Comparison of ENCODE assay signal across 8 cellular contexts in genomic region chr6:144064402-144064830, GRCh38. TPM values are rescaled to one million over a fixed set of nuclear protein-coding genes. Genes with fewer than 3 reads are reported as not detected.
A peak's percentile ranks its signal among the peaks of the same experiment; 100 is the strongest.
DNase-seq lines count a peak whose midpoint lies in the region; ATAC-seq, FAIRE-seq and TF ChIP-seq lines count a peak whose summit lies in the region.

No MANE protein-coding gene starts in this region.

- peak overlapping the region; percentile 54 for H3K27ac ChIP-seq in left ventricle myocardium inferior (replicated peaks)

- no peaks in the 10 kb centered on the region for H3K36me3 ChIP-seq in left ventricle myocardium inferior

- TF ChIP-seq CTCF in left ventricle myocardium inferior (IDR thresholded peaks at IDR 0.05; ENCODE audit: borderline replicate concordance), result no peak

- TF ChIP-seq POLR2A in GM12891 (IDR thresholded peaks at IDR 0.05; ENCODE audit: low read depth, low read length), result peak; percentile 5

- peak; percentile 13 for ATAC-seq in HG02763 (IDR thresholded peaks at IDR 0.05; ENCODE audit: unreplicated experiment)

- DNase-seq in GM12891 (ENCODE audit: insufficient read length, low spot score), result no peak
- peak; percentile 72 for DNase-seq in OCI-M1 (lab: John Stamatoyannopoulos, UW)
- DNase-seq in activated naive CD4-positive, alpha-beta T cell (lab: John Stamatoyannopoulos, UW), result peak; percentile 14 to 27 (median 20)
- peak; percentile 31 for DNase-seq in left ventricle myocardium inferior
- DNase-seq in skeletal muscle cell (ENCODE audit: low read depth), result no peak
- no peak for DNase-seq in COR-L47 (lab: John Stamatoyannopoulos, UW)
- DNase-seq in NCI-H1694 (lab: John Stamatoyannopoulos, UW), result no peak

- H3K4me3 ChIP-seq in left ventricle myocardium inferior (peak overlapping the region; percentile 83), skeletal muscle cell (ENCODE audit: low read depth, low read length) (peak overlapping the region; percentile 62)

- peaks cover 26% of the 10 kb centered on the region for H3K4me1 ChIP-seq in left ventricle myocardium inferior

- no peaks in the 10 kb centered on the region for H3K9me3 ChIP-seq in left ventricle myocardium inferior (replicated peaks)

- FAIRE-seq in GM12891 (lab: Jason Lieb, UNC), result peak; percentile 76

- intact Hi-C loops in left ventricle myocardium inferior (cut with micrococcal nuclease), result no loop called here

- peaks cover 65% of the 10 kb centered on the region for H3K27me3 ChIP-seq in left ventricle myocardium inferior (ENCODE audit: low read depth)

TF ChIP-seq in GM12891, 5 proteins besides CTCF, POLR2A, EP300 and RAD21:
- TF ChIP-seq SPI1 (IDR thresholded peaks at IDR 0.05; ENCODE audit: low read depth, low read length) (peak; percentile 56), POLR2AphosphoS5 (IDR thresholded peaks at IDR 0.05; ENCODE audit: low read depth, low read length) (no peak; the same call in 1 of the 2 replicates), TAF1 (IDR thresholded peaks at IDR 0.05; ENCODE audit: low read depth, low read length) (peak; percentile 64)

RNA-seq across cellular contexts. Expression of gene SF3B5, which starts 31.0 kb away (rescaled TPM):
- polyA plus RNA-seq in GM12891 (2012; ENCODE audit: low read depth, missing spikeins), result 252 TPM
- 131 TPM for total RNA-seq in left ventricle myocardium inferior

RNA-seq across cellular contexts. Expression of gene PLAGL1, which starts 56.4 kb away (rescaled TPM):
- 16.3 TPM for polyA plus RNA-seq in GM12891 (2012; ENCODE audit: low read depth, missing spikeins)
- 10.5 TPM for total RNA-seq in left ventricle myocardium inferior

Comparison
In these comparisons a context has a peak if more than half of its experiments do, and no peak if none do; other contexts are left out.
1. DNase-seq: peak in OCI-M1 (single experiment), activated naive CD4-positive, alpha-beta T cell (4 of 4) and left ventricle myocardium inferior (single experiment); none in GM12891 (single experiment), skeletal muscle cell (single experiment), COR-L47 (single experiment) and NCI-H1694 (single experiment).